Comparison of ENCODE assay signal across 25 cellular contexts in the genomic region with DNA sequence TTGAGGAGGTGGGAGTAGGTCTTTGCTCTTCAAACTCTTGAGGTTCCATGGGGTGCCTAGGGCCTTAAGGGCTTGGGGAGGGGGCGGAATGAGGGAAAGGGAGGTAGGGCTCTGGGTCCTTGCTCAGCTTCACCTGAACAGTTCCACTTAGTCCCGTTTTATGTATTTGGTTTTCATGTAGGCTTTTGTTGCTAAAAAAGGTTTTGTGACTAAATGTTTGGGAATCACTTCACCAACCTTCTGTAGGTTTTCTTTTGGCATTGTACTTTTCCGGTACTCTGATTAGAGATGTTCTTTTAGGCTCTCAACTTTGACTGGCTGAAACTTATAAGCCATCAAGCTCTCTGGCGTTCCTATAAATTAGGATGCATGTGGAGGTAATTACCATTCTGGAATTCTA.
"Had no signal": no experiment of that assay in that cellular context is flagged by ENCODE, and none has a peak within 500 bp of the region (broad histone marks: within the 10 kb centered on the region; RNA-seq: fewer than 3 reads in every experiment).

No MANE protein-coding gene starts in this region.

- H3K4me3 ChIP-seq: neural progenitor cell, ovary, psoas muscle, right lobe of liver, sigmoid colon, suprapubic skin, testis, tibial artery, transverse colon, upper lobe of right lung, uterus had no signal

- H3K27me3 ChIP-seq: neural progenitor cell, ovary, right lobe of liver, suprapubic skin, testis, tibial artery, transverse colon, uterus had no signal

- H3K36me3 ChIP-seq: neural progenitor cell, ovary, right lobe of liver, sigmoid colon, suprapubic skin, tibial artery, transverse colon, upper lobe of right lung, uterus had no signal

- H3K27ac ChIP-seq: neural progenitor cell, ovary, parathyroid adenoma, psoas muscle, right lobe of liver, sigmoid colon, suprapubic skin, testis, tibial artery, transverse colon, upper lobe of right lung, uterus had no signal

- DNase-seq: natural killer cell; occipital lobe; ovary; posterior cingulate gyrus; psoas muscle; right cardiac atrium; right lobe of liver; sigmoid colon; small intestine; stimulated activated CD4-positive, alpha-beta T cell treated with anti-CD3 and anti-CD28 coated beads, Interleukin-15, amount 100 ng/mL, for 24 hours; stimulated activated CD4-positive, alpha-beta T cell treated with anti-CD3 and anti-CD28 coated beads, Interleukin-2, amount 100 ng/mL, for 24 hours; stimulated activated CD4-positive, alpha-beta T cell treated with anti-CD3 and anti-CD28 coated beads, Interleukin-2, amount 100 ng/mL, for 48 hours; stimulated activated CD4-positive, alpha-beta T cell treated with anti-CD3 and anti-CD28 coated beads, Interleukin-4, amount 100 ng/mL, for 24 hours; stimulated activated naive CD4-positive, alpha-beta T cell; stimulated activated naive CD8-positive, alpha-beta T cell treated with anti-CD3 and anti-CD28 coated beads, Interleukin-15, amount 100 ng/mL, for 72 hours; stimulated activated naive CD8-positive, alpha-beta T cell treated with anti-CD3 and anti-CD28 coated beads, Interleukin-15, Interleukin-2, amounts not matched to agents 100 U/mL and 50 U/mL, for 24 hours; substantia nigra; testis; tibial artery; transverse colon; upper lobe of right lung; uterus had no signal

- H3K9me3 ChIP-seq: ovary, psoas muscle, right lobe of liver, sigmoid colon, suprapubic skin, testis, tibial artery, transverse colon, upper lobe of right lung, uterus had no signal
